ENCODE assay signal across 8 cellular contexts in genomic region chr4:121070696-121071639, GRCh38. TPM values are rescaled to one million over a fixed set of nuclear protein-coding genes. Genes with fewer than 3 reads are reported as not detected.
DNase-seq lines count a peak whose midpoint lies in the region; ATAC-seq and TF ChIP-seq lines count a peak whose summit lies in the region.

No MANE protein-coding gene starts in this region.

- TF ChIP-seq EP300 in esophagus muscularis mucosa (IDR thresholded peaks at IDR 0.05): no peak
- TF ChIP-seq EP300 in upper lobe of left lung (IDR thresholded peaks at IDR 0.05): no peak

- peak overlapping the region; percentile 53 to 75 (median 61) for H3K27ac ChIP-seq in esophagus muscularis mucosa (replicated peaks in 1 of 4)
- H3K27ac ChIP-seq in muscle layer of colon (ENCODE audit: low read depth, low read length): peak overlapping the region; percentile 53
- H3K27ac ChIP-seq in upper lobe of left lung: peak overlapping the region; percentile 78 to 96 (median 88)

- no peak overlapping the region for H3K27ac Mint-ChIP-seq in activated CD4-positive, alpha-beta T cell treated with anti-CD3 and anti-CD28 coated beads, Interleukin-2, amount 10 ng/mL, durations not matched to agents 7 days and 5 days

- peaks cover 79% of the 10 kb centered on the region for H3K27me3 Mint-ChIP-seq in activated CD4-positive, alpha-beta T cell treated with anti-CD3 and anti-CD28 coated beads, Interleukin-2, amount 10 ng/mL, durations not matched to agents 7 days and 5 days

- H3K9me3 ChIP-seq in esophagus muscularis mucosa (no peaks in the 10 kb centered on the region), muscle layer of colon (ENCODE audit: low read length) (no peaks in the 10 kb centered on the region), upper lobe of left lung (no peaks in the 10 kb centered on the region)

- intact Hi-C loops in esophagus muscularis mucosa (cut with DNase I): loop anchor here (5.0 kb wide), 1 partner anchor 149 kb away; the partner anchor contains the start of gene PRDM5

- H3K27me3 ChIP-seq in esophagus muscularis mucosa: peaks cover 0 to 29% (median 0%) of the 10 kb centered on the region in 4 donors
- H3K27me3 ChIP-seq in muscle layer of colon (ENCODE audit: control insufficient read depth in 1 of 2, insufficient read depth in 2 of 2, low read length in 2 of 2): peaks cover 0 to 5% of the 10 kb centered on the region in 2 donors
- H3K27me3 ChIP-seq in upper lobe of left lung: peaks cover 0 to 4% (median 0%) of the 10 kb centered on the region in 4 donors

- H3K9me3 Mint-ChIP-seq in activated CD4-positive, alpha-beta T cell treated with anti-CD3 and anti-CD28 coated beads, Interleukin-2, amount 10 ng/mL, durations not matched to agents 7 days and 5 days: no peaks in the 10 kb centered on the region

- H3K36me3 ChIP-seq in esophagus muscularis mucosa (no peaks in the 10 kb centered on the region), muscle layer of colon (ENCODE audit: insufficient read depth, low read length) (no peaks in the 10 kb centered on the region), upper lobe of left lung (no peaks in the 10 kb centered on the region)

- H3K4me1 ChIP-seq in esophagus muscularis mucosa (peaks cover 5 to 29% (median 24%) of the 10 kb centered on the region in 4 donors), muscle layer of colon (ENCODE audit: insufficient read depth, low read length) (peaks cover 11% of the 10 kb centered on the region), upper lobe of left lung (peaks cover 8 to 18% (median 14%) of the 10 kb centered on the region in 4 donors)

- H3K4me3 ChIP-seq in esophagus muscularis mucosa (peak overlapping the region; percentile 64 to 78 (median 67)), muscle layer of colon (ENCODE audit: low read depth in 1 of 2, low read length in 2 of 2) (peak overlapping the region; percentile 79 to 83), upper lobe of left lung (peak overlapping the region; percentile 64 to 76 (median 70))

- TF ChIP-seq CTCF in esophagus muscularis mucosa (IDR thresholded peaks at IDR 0.05): peak in 1 of 3 experiments; percentile 46
- peak in 5 of 6 experiments; percentile 28 to 72 (median 44) for TF ChIP-seq CTCF in upper lobe of left lung (IDR thresholded peaks at IDR 0.05)

- H3K4me1 Mint-ChIP-seq in activated CD4-positive, alpha-beta T cell treated with anti-CD3 and anti-CD28 coated beads, Interleukin-2, amount 10 ng/mL, durations not matched to agents 7 days and 5 days: peaks cover 22% of the 10 kb centered on the region

- peak overlapping the region; percentile 12 for H3K9ac ChIP-seq in muscle layer of colon (ENCODE audit: low read length)

- H3K4me3 Mint-ChIP-seq in activated CD4-positive, alpha-beta T cell treated with anti-CD3 and anti-CD28 coated beads, Interleukin-2, amount 10 ng/mL, durations not matched to agents 7 days and 5 days: peak overlapping the region; percentile 73

- ATAC-seq in upper lobe of left lung (ENCODE audit: low FRiP score in 2 of 2): peak; percentile 67 to 77
- ATAC-seq in GM21717 (IDR thresholded peaks at IDR 0.05; ENCODE audit: unreplicated experiment): no peak

- WGBS in esophagus muscularis mucosa: 10% methylated on average over 26 of the region's 64 CpGs
- 2 to 5% methylated on average over 27 to 59 of the region's 64 CpGs for WGBS in upper lobe of left lung, 2 donors

- CTCF ChIA-PET in activated CD4-positive, alpha-beta T cell treated with anti-CD3 and anti-CD28 coated beads, Interleukin-2, amount 10 ng/mL, durations not matched to agents 7 days and 5 days (lab: Charles Lee): interaction anchor here (0.6 to 1.7 kb wide), 3 partner anchors 20 to 995 kb away, joined by 3 to 4 read pairs (median 3); no protein-coding TSS in a partner anchor

- peak; percentile 13 for DNase-seq in activated gamma-delta T cell treated with Interleukin-2 at 50 U/mL for 16 hours
- no peak for DNase-seq in activated gamma-delta T cell (lab: John Stamatoyannopoulos, UW)
- peak; percentile 9 for DNase-seq in activated CD4-positive, alpha-beta T cell treated with anti-CD3 and anti-CD28 coated beads, Interleukin-2, amount 10 ng/mL, durations not matched to agents 7 days and 5 days
- no peak for DNase-seq in esophagus muscularis mucosa (ENCODE audit: extremely low spot score)
- DNase-seq in upper lobe of left lung: peak; percentile 40 to 81
- no peak for DNase-seq in NCI-H1436 treated with DMSO at 0.1 percent for 48 hours (lab: John Stamatoyannopoulos, UW)

- POLR2A ChIA-PET in activated CD4-positive, alpha-beta T cell treated with anti-CD3 and anti-CD28 coated beads, Interleukin-2, amount 10 ng/mL, durations not matched to agents 7 days and 5 days (lab: Charles Lee): no interaction called here

- H3K36me3 Mint-ChIP-seq in activated CD4-positive, alpha-beta T cell treated with anti-CD3 and anti-CD28 coated beads, Interleukin-2, amount 10 ng/mL, durations not matched to agents 7 days and 5 days (ENCODE audit: low read depth): no peaks in the 10 kb centered on the region

- TF ChIP-seq POLR2A in esophagus muscularis mucosa (IDR thresholded peaks at IDR 0.05; ENCODE audit: low read depth) (no peak), upper lobe of left lung (IDR thresholded peaks at IDR 0.05) (peak in 1 of 4 donors; percentile 34)

RNA-seq across cellular contexts. Expression of gene NDNF, which starts 1.4 kb away (rescaled TPM):
- under 1 TPM; 0.06 to 0.10 TPM for total RNA-seq in activated CD4-positive, alpha-beta T cell treated with anti-CD3 and anti-CD28 coated beads, Interleukin-2, amount 10 ng/mL, durations not matched to agents 7 days and 5 days
- total RNA-seq in esophagus muscularis mucosa (10 to 100 TPM; 11.6 to 16.0 (median 12.1) TPM), upper lobe of left lung (100 to 1,000 TPM in 4 of 6 donors, 10 to 100 TPM in 2; 52.4 to 180 (median 129) TPM)

Comparison
In these comparisons a context has a peak if more than half of its experiments do, and no peak if none do; other contexts are left out.
1. DNase-seq: peak in activated gamma-delta T cell treated with Interleukin-2 at 50 U/mL for 16 hours (single experiment), activated CD4-positive, alpha-beta T cell treated with anti-CD3 and anti-CD28 coated beads, Interleukin-2, amount 10 ng/mL, durations not matched to agents 7 days and 5 days (single experiment) and upper lobe of left lung (2 of 2); none in activated gamma-delta T cell (single experiment), esophagus muscularis mucosa (single experiment) and NCI-H1436 treated with DMSO at 0.1 percent for 48 hours (single experiment).
2. RNA of gene NDNF, which starts 1.4 kb away (total RNA-seq): 52.4 to 180 TPM in upper lobe of left lung and 11.6 to 16.0 TPM in esophagus muscularis mucosa; 0.06 to 0.10 TPM in activated CD4-positive, alpha-beta T cell treated with anti-CD3 and anti-CD28 coated beads, Interleukin-2, amount 10 ng/mL, durations not matched to agents 7 days and 5 days; every median in the first group is over 10 times any median in the second.
3. Peak in every context shown above with its lines, with median percentiles within 50 percentile points of each other: H3K27ac ChIP-seq and H3K4me3 ChIP-seq.